Comparison of ENCODE assay signal across 8 cellular contexts in genomic region chr15:64247535-64247905, GRCh38.
DNase-seq lines count a peak whose midpoint lies in the region; ATAC-seq, FAIRE-seq and TF ChIP-seq lines count a peak whose summit lies in the region.
"Had no signal": no experiment of that assay in that cellular context is flagged by ENCODE, and none has a peak within 500 bp of the region (broad histone marks: within the 10 kb centered on the region; RNA-seq: fewer than 3 reads in every experiment).

No MANE protein-coding gene starts in this region.

- H2BK120ac ChIP-seq in H9 (ENCODE audit: low read depth, low read length, poor library complexity, severe bottlenecking) = no peak overlapping the region

- H3K79me1 ChIP-seq in H9 (ENCODE audit: insufficient read depth, low read depth, low read length, poor library complexity, severe bottlenecking) = peaks cover 3% of the 10 kb centered on the region

- no peak overlapping the region for H3K4me3 ChIP-seq in SK-N-MC
- H3K4me3 ChIP-seq in iPS-20b (ENCODE audit: low read length) = no peak overlapping the region; the same call in 1 of the 2 replicates
- H3K4me3 ChIP-seq in small intestine (ENCODE audit: low read depth in 1 of 2, low read length in 2 of 2) = no peak overlapping the region
- H3K4me3 ChIP-seq in foreskin fibroblast (ENCODE audit: low read depth in 1 of 2, low read length in 2 of 2) = no peak overlapping the region

- no peaks in the 10 kb centered on the region for H4K20me1 ChIP-seq in H9 (ENCODE audit: control insufficient read depth, insufficient read depth, insufficient read length)

- H3K9ac ChIP-seq in H9 (ENCODE audit: extremely low read depth, insufficient read length, low read length) = no peak overlapping the region
- H3K9ac ChIP-seq in SK-N-MC (ENCODE audit: insufficient read length) = no peak overlapping the region
- H3K9ac ChIP-seq in iPS-20b (ENCODE audit: low read depth, low read length) = peak overlapping the region; percentile 52; the same call in 1 of the 2 replicates

- H3K36me3 ChIP-seq in SK-N-MC (ENCODE audit: insufficient read depth, low read length) = no peaks in the 10 kb centered on the region
- no peaks in the 10 kb centered on the region for H3K36me3 ChIP-seq in iPS-20b (ENCODE audit: insufficient read depth, low read depth, low read length)
- H3K36me3 ChIP-seq in small intestine (ENCODE audit: control insufficient read depth in 2 of 2, insufficient read depth in 2 of 2, low read length in 2 of 2) = no peaks in the 10 kb centered on the region

- H3K9me3 ChIP-seq in H9 (ENCODE audit: control insufficient read depth, low read depth, low read length) = no peaks in the 10 kb centered on the region
- H3K9me3 ChIP-seq in SK-N-MC (ENCODE audit: low read depth, low read length) = no peaks in the 10 kb centered on the region; the same call in 1 of the 2 replicates
- H3K9me3 ChIP-seq in iPS-20b (ENCODE audit: insufficient read depth, low read depth, low read length) = no peaks in the 10 kb centered on the region
- no peaks in the 10 kb centered on the region for H3K9me3 ChIP-seq in small intestine (ENCODE audit: control insufficient read depth, low read depth)

- H2BK20ac ChIP-seq in H9 (ENCODE audit: low read depth, low read length, poor library complexity, severe bottlenecking) = no peak overlapping the region

- H4K8ac ChIP-seq in H9 (replicated peaks; ENCODE audit: insufficient read length, low read depth, low read length) = no peak overlapping the region

- peak overlapping the region; percentile 97 for H3T11ph ChIP-seq in H9 (ENCODE audit: low read length)

- H3K56ac ChIP-seq in H9 (ENCODE audit: insufficient read length, low read depth, low read length) = no peak overlapping the region

- H3K18ac ChIP-seq in H9 (ENCODE audit: insufficient read length, low read depth, low read length) = no peak overlapping the region

- H3K27ac Mint-ChIP-seq in H9 = peak overlapping the region; percentile 24 to 93 (median 74); a peak in 5 of 7 replicates

- H3K36me3 Mint-ChIP-seq in H9 (ENCODE audit: insufficient read depth in 1 of 3, low read depth in 3 of 3) = peaks cover 0 to 5% (median 0%) of the 10 kb centered on the region in 3 experiments; a peak in 1 of 7 replicates

- no peaks in the 10 kb centered on the region for H3K9me3 Mint-ChIP-seq in H9

- H3K27ac ChIP-seq in H9 (ENCODE audit: insufficient read length, low read depth, low read length) = peak overlapping the region; percentile 91
- H3K27ac ChIP-seq in SK-N-MC = 0 out of 2 replicates have a peak overlapping the region, but pooled peaks have one; percentile 4
- H3K27ac ChIP-seq in iPS-20b (ENCODE audit: low read length) = peak overlapping the region; percentile 58
- no peak overlapping the region for H3K27ac ChIP-seq in small intestine (ENCODE audit: low read depth in 1 of 2, low read length in 1 of 2)

- H2BK12ac ChIP-seq in H9 (ENCODE audit: insufficient read length, low read depth, low read length) = no peak overlapping the region

- no peak overlapping the region for H2AK5ac ChIP-seq in H9 (ENCODE audit: insufficient read length, low read length)

- H3K23ac ChIP-seq in H9 (ENCODE audit: insufficient read length, low read depth, low read length) = no peak overlapping the region

- no peaks in the 10 kb centered on the region for H3K79me2 ChIP-seq in H9 (ENCODE audit: insufficient read depth, low read length)

- H3K4me2 ChIP-seq in H9 (ENCODE audit: insufficient read depth, insufficient read length, low read length) = no peak overlapping the region

- H2BK15ac ChIP-seq in H9 (ENCODE audit: low read depth, low read length) = no peak overlapping the region

- H3K27me3 ChIP-seq in H9 (ENCODE audit: insufficient read depth, low read length) (no peaks in the 10 kb centered on the region), iPS-20b (ENCODE audit: insufficient read depth, low read length) (no peaks in the 10 kb centered on the region), small intestine (ENCODE audit: control insufficient read depth in 2 of 2, insufficient read depth in 2 of 2, low read length in 2 of 2) (no peaks in the 10 kb centered on the region)

- no peak overlapping the region for H4K91ac ChIP-seq in H9 (ENCODE audit: insufficient read length, low read depth, low read length)

- ATAC-seq in GM21367 (IDR thresholded peaks at IDR 0.05; ENCODE audit: unreplicated experiment) = no peak
- ATAC-seq: Right ventricle myocardium inferior had no signal

- H4K5ac ChIP-seq in H9 (ENCODE audit: insufficient read length, low read depth, low read length) = no peak overlapping the region

- H3K4me1 ChIP-seq in H9 (ENCODE audit: insufficient read depth, low read length) (peaks cover 7% of the 10 kb centered on the region; the same call in 1 of the 2 replicates), iPS-20b (ENCODE audit: insufficient read depth, low read length) (peaks cover 16% of the 10 kb centered on the region; the same call in 1 of the 2 replicates), small intestine (ENCODE audit: control insufficient read depth in 2 of 2, insufficient read depth in 1 of 2, low read depth in 1 of 2, low read length in 1 of 2) (peaks cover 6 to 7% of the 10 kb centered on the region in 2 donors)

- peak overlapping the region; percentile 35 for H2BK5ac ChIP-seq in H9 (ENCODE audit: insufficient read length, low read length)

- no peaks in the 10 kb centered on the region for H3K23me2 ChIP-seq in H9 (ENCODE audit: insufficient read length, low read depth, low read length, poor library complexity, severe bottlenecking)

- H3K4ac ChIP-seq in H9 (ENCODE audit: low read depth, low read length) = peak overlapping the region; percentile 66; the same call in 1 of the 2 replicates

- H2AFZ ChIP-seq in H9 (ENCODE audit: low read length) = no peak overlapping the region

- H3K27me3 Mint-ChIP-seq in H9 (ENCODE audit: low read depth) = no peaks in the 10 kb centered on the region

- no peak for DNase-seq in H9
- DNase-seq in SK-N-MC (ENCODE audit: low read depth, low spot score) = no peak
- DNase-seq in small intestine = peak; percentile 48
- DNase-seq in HK-2 (ENCODE audit: unreplicated experiment) = no peak
- DNase-seq in foreskin fibroblast = no peak

- TF ChIP-seq CTCF in H9 (conservative IDR thresholded peaks at IDR 0.05) = no peak
- TF ChIP-seq CTCF in foreskin fibroblast (IDR thresholded peaks at IDR 0.05; ENCODE audit: low read depth, low read length) = no peak

- H3K14ac ChIP-seq in H9 (ENCODE audit: insufficient read depth, low read length) = no peak overlapping the region

- peaks cover 18 to 24% of the 10 kb centered on the region in 2 experiments for H3K4me1 Mint-ChIP-seq in H9

- FAIRE-seq in small intestine (lab: Jason Lieb, UNC) = no peak

- no peak overlapping the region for H3K4me3 Mint-ChIP-seq in H9

Comparison
In these comparisons a context has a peak if more than half of its experiments do, and no peak if none do; other contexts are left out.
1. H3K27ac ChIP-seq: peak in H9 (single experiment), SK-N-MC (single experiment) and iPS-20b (single experiment); none in small intestine (0 of 2).